Comparison of ENCODE assay signal across 8 cellular contexts in the genomic region with DNA sequence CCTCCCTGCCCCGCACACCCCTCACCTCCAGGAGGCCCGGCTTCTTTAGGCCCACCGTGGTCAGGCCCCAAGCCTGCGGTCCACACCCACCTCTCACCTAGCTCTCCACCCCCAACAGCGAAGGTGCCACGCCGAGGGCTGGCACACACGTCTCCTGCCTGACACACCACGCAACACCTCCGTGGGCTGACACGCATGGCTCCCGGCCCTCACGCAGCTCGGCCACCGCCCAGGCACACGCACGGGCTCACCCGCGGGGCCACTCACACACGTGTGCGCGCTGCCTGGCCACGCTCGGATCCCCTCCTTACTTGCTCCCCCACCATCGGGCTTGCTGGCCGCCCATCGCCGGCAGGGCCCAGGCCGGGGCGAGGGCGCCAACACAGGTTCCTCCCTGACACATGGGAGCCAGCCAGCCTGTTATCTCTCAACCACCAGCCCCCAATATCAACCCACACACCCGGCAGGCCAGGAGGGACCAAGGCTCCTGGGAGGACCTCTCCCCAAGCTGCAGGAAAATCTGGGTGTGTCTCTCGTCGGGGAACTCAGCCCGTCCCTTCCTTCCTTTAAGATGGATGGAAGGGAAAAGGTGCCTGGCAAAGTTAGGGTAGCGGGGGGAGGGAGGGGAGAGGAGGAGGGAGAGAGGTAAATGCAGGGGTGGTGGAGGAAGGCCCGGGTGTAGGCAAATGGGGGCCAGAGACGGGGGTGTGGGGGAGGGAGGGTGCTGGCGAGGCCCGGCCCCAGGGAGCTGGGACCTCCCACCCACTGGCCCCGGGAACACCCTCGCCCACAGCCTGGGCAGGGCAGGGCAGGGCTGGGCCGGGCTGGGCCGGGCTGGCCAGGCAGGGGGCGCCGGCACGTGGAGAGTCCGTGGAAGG. TPM values are rescaled to one million over a fixed set of nuclear protein-coding genes. Genes with fewer than 3 reads are reported as not detected.
DNase-seq lines count a peak whose midpoint lies in the region; ATAC-seq and TF ChIP-seq lines count a peak whose summit lies in the region.

No MANE protein-coding gene starts in this region.

- intact Hi-C loops in left ventricle myocardium inferior (cut with micrococcal nuclease) = no loop called here

- peak; percentile 40 for ATAC-seq in GM18517 (IDR thresholded peaks at IDR 0.05; ENCODE audit: unreplicated experiment)
- peak; percentile 36 for ATAC-seq in HG02623 (IDR thresholded peaks at IDR 0.05; ENCODE audit: unreplicated experiment)

- H3K9me3 ChIP-seq in left ventricle myocardium inferior (replicated peaks) = no peaks in the 10 kb centered on the region

- peaks cover 47% of the 10 kb centered on the region for H3K4me1 ChIP-seq in left ventricle myocardium inferior

- H3K4me3 ChIP-seq in left ventricle myocardium inferior (peak overlapping the region; percentile 95), retinal pigment epithelial cell (ENCODE audit: low read length) (peak overlapping the region; percentile 76)

- H3K36me3 ChIP-seq in left ventricle myocardium inferior = peaks cover 34% of the 10 kb centered on the region

- H3K27ac ChIP-seq in left ventricle myocardium inferior (replicated peaks) = peak overlapping the region; percentile 98

- no peaks in the 10 kb centered on the region for H3K27me3 ChIP-seq in left ventricle myocardium inferior (ENCODE audit: low read depth)

- TF ChIP-seq CTCF in left ventricle myocardium inferior (IDR thresholded peaks at IDR 0.05; ENCODE audit: borderline replicate concordance) (no peak), retinal pigment epithelial cell (conservative IDR thresholded peaks at IDR 0.05; ENCODE audit: low read depth, low read length) (no peak)

- DNase-seq in NCI-H748 treated with DMSO at 0.1 percent for 48 hours (lab: John Stamatoyannopoulos, UW) (peak; percentile 85), left ventricle myocardium inferior (peak; percentile 25), retinal pigment epithelial cell (ENCODE audit: low read depth) (no peak), NCI-H2196 treated with DMSO at 0.1 percent for 48 hours (lab: John Stamatoyannopoulos, UW; ENCODE audit: unreplicated experiment) (no peak), NOMO-1 (lab: John Stamatoyannopoulos, UW; ENCODE audit: unreplicated experiment in 2 of 2) (no peak)
- DNase-seq in activated naive CD4-positive, alpha-beta T cell treated with anti-CD3 and anti-CD28 coated beads, Interleukin-2, amount 50 U/mL, for 16 hours = peak; percentile 58

RNA-seq across cellular contexts. Expression of gene ELOVL1, which starts 0.5 kb away (rescaled TPM):
- 26.7 TPM for total RNA-seq in left ventricle myocardium inferior

RNA-seq across cellular contexts. Expression of gene CDC20, which starts 8.5 kb away (rescaled TPM):
- 0.99 TPM for total RNA-seq in left ventricle myocardium inferior

RNA-seq across cellular contexts. Expression of gene MED8, which starts 22.3 kb away (rescaled TPM):
- total RNA-seq in left ventricle myocardium inferior = 15.7 TPM

RNA-seq across cellular contexts. Expression of gene SZT2, which starts 22.4 kb away (rescaled TPM):
- 24.8 TPM for total RNA-seq in left ventricle myocardium inferior

RNA-seq across cellular contexts. Expression of gene MPL, which starts 29.6 kb away (rescaled TPM):
- 0.82 TPM for total RNA-seq in left ventricle myocardium inferior

Comparison
In these comparisons a context has a peak if more than half of its experiments do, and no peak if none do; other contexts are left out.
1. DNase-seq: peak in NCI-H748 treated with DMSO at 0.1 percent for 48 hours (single experiment), activated naive CD4-positive, alpha-beta T cell treated with anti-CD3 and anti-CD28 coated beads, Interleukin-2, amount 50 U/mL, for 16 hours (single experiment) and left ventricle myocardium inferior (single experiment); none in retinal pigment epithelial cell (single experiment), NCI-H2196 treated with DMSO at 0.1 percent for 48 hours (single experiment) and NOMO-1 (0 of 2).